ENCODE assay signal across 1 cellular context in the genomic region with DNA sequence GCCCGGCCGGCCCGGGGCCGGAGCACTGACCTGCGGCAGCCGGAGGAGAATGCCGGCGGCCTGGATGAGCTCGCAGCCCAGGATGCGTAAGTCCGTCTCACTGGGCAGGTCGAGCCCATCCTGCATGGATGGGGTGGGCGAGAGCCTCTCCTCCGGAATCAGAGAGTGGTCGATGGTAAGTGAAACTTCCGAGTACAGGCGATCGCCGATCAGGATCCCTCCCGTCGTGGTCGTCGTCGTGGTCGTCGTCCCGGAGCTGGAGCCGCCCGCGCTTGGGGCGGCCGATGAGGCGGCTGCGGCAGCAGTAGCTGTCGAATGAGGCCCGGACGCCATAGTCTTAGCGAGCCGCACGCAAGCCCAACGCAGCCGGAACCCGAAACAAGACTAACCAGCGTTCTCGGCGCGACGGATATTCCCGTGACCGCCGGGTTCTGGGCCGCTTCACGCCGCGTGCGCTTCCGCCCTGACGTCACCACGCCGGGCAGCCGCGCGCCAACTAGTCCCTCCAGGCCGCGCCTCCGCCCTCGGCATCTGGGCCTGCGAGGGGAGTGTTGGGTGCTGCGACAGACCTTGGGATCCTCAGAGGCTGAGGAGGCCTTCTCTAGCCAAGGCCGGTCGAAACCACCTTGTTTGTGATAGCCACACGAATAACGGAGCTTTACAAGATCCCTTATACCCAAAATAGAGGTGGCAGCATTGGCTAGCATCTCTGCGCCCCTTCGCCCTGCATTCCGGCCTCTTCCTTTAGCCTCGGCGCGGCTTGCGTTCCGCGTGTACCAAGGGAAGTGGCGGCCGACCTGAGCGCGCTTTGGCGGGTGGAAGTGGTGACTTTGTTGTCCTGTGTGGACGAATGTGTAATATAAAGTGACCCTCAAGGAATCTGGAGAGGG.
TF ChIP-seq lines count a peak whose summit lies in the region.

A gene (minus strand): TSS at position 386 of the 890 bp plus-strand sequence. CDS start 53 bp downstream, at position 333.

TF ChIP-seq in HepG2, 621 proteins besides CTCF, POLR2A, EP300 and RAD21 (continued from another document):
- TF ChIP-seq, protein P1, sequence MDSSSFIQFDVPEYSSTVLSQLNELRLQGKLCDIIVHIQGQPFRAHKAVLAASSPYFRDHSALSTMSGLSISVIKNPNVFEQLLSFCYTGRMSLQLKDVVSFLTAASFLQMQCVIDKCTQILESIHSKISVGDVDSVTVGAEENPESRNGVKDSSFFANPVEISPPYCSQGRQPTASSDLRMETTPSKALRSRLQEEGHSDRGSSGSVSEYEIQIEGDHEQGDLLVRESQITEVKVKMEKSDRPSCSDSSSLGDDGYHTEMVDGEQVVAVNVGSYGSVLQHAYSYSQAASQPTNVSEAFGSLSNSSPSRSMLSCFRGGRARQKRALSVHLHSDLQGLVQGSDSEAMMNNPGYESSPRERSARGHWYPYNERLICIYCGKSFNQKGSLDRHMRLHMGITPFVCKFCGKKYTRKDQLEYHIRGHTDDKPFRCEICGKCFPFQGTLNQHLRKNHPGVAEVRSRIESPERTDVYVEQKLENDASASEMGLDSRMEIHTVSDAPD (CRISPR knock-in tag; IDR thresholded peaks at IDR 0.05): peak; percentile 92
- peak; percentile 91 for TF ChIP-seq ZNF329 (CRISPR knock-in tag; IDR thresholded peaks at IDR 0.05; ENCODE audit: low read depth)
- no peak; the same call in 1 of the 2 replicates for TF ChIP-seq ZNF569 (CRISPR knock-in tag; IDR thresholded peaks at IDR 0.05; ENCODE audit: borderline replicate concordance)
- TF ChIP-seq ZNF343 (CRISPR knock-in tag; IDR thresholded peaks at IDR 0.05): peak; percentile 60; the same call in 1 of the 2 replicates
- TF ChIP-seq, protein P2, sequence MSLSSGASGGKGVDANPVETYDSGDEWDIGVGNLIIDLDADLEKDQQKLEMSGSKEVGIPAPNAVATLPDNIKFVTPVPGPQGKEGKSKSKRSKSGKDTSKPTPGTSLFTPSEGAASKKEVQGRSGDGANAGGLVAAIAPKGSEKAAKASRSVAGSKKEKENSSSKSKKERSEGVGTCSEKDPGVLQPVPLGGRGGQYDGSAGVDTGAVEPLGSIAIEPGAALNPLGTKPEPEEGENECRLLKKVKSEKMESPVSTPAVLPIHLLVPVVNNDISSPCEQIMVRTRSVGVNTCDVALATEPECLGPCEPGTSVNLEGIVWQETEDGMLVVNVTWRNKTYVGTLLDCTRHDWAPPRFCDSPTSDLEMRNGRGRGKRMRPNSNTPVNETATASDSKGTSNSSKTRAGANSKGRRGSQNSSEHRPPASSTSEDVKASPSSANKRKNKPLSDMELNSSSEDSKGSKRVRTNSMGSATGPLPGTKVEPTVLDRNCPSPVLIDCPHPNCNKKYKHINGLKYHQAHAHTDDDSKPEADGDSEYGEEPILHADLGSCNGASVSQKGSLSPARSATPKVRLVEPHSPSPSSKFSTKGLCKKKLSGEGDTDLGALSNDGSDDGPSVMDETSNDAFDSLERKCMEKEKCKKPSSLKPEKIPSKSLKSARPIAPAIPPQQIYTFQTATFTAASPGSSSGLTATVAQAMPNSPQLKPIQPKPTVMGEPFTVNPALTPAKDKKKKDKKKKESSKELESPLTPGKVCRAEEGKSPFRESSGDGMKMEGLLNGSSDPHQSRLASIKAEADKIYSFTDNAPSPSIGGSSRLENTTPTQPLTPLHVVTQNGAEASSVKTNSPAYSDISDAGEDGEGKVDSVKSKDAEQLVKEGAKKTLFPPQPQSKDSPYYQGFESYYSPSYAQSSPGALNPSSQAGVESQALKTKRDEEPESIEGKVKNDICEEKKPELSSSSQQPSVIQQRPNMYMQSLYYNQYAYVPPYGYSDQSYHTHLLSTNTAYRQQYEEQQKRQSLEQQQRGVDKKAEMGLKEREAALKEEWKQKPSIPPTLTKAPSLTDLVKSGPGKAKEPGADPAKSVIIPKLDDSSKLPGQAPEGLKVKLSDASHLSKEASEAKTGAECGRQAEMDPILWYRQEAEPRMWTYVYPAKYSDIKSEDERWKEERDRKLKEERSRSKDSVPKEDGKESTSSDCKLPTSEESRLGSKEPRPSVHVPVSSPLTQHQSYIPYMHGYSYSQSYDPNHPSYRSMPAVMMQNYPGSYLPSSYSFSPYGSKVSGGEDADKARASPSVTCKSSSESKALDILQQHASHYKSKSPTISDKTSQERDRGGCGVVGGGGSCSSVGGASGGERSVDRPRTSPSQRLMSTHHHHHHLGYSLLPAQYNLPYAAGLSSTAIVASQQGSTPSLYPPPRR (CRISPR knock-in tag; IDR thresholded peaks at IDR 0.05; ENCODE audit: borderline replicate concordance): peak; percentile 90
- TF ChIP-seq HOXA9 (CRISPR knock-in tag; IDR thresholded peaks at IDR 0.05; ENCODE audit: borderline replicate concordance): peak; percentile 92; the same call in 1 of the 2 replicates
- peak; percentile 50; the same call in 1 of the 2 replicates for TF ChIP-seq ZNF720 (CRISPR knock-in tag; IDR thresholded peaks at IDR 0.05)
- peak; percentile 91 for TF ChIP-seq CAMTA2 (CRISPR knock-in tag; IDR thresholded peaks at IDR 0.05; ENCODE audit: borderline replicate concordance)
- TF ChIP-seq ZNF263 (CRISPR knock-in tag; IDR thresholded peaks at IDR 0.05): peak; percentile 73; the same call in 1 of the 2 replicates
- TF ChIP-seq, protein P3, sequence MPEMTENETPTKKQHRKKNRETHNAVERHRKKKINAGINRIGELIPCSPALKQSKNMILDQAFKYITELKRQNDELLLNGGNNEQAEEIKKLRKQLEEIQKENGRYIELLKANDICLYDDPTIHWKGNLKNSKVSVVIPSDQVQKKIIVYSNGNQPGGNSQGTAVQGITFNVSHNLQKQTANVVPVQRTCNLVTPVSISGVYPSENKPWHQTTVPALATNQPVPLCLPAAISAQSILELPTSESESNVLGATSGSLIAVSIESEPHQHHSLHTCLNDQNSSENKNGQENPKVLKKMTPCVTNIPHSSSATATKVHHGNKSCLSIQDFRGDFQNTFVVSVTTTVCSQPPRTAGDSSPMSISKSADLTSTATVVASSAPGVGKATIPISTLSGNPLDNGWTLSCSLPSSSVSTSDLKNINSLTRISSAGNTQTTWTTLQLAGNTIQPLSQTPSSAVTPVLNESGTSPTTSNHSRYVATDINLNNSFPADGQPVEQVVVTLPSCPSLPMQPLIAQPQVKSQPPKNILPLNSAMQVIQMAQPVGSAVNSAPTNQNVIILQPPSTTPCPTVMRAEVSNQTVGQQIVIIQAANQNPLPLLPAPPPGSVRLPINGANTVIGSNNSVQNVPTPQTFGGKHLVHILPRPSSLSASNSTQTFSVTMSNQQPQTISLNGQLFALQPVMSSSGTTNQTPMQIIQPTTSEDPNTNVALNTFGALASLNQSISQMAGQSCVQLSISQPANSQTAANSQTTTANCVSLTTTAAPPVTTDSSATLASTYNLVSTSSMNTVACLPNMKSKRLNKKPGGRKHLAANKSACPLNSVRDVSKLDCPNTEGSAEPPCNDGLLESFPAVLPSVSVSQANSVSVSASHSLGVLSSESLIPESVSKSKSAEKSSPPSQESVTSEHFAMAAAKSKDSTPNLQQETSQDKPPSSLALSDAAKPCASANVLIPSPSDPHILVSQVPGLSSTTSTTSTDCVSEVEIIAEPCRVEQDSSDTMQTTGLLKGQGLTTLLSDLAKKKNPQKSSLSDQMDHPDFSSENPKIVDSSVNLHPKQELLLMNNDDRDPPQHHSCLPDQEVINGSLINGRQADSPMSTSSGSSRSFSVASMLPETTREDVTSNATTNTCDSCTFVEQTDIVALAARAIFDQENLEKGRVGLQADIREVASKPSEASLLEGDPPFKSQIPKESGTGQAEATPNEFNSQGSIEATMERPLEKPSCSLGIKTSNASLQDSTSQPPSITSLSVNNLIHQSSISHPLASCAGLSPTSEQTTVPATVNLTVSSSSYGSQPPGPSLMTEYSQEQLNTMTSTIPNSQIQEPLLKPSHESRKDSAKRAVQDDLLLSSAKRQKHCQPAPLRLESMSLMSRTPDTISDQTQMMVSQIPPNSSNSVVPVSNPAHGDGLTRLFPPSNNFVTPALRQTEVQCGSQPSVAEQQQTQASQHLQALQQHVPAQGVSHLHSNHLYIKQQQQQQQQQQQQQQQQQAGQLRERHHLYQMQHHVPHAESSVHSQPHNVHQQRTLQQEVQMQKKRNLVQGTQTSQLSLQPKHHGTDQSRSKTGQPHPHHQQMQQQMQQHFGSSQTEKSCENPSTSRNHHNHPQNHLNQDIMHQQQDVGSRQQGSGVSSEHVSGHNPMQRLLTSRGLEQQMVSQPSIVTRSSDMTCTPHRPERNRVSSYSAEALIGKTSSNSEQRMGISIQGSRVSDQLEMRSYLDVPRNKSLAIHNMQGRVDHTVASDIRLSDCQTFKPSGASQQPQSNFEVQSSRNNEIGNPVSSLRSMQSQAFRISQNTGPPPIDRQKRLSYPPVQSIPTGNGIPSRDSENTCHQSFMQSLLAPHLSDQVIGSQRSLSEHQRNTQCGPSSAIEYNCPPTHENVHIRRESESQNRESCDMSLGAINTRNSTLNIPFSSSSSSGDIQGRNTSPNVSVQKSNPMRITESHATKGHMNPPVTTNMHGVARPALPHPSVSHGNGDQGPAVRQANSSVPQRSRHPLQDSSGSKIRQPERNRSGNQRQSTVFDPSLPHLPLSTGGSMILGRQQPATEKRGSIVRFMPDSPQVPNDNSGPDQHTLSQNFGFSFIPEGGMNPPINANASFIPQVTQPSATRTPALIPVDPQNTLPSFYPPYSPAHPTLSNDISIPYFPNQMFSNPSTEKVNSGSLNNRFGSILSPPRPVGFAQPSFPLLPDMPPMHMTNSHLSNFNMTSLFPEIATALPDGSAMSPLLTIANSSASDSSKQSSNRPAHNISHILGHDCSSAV (CRISPR knock-in tag; IDR thresholded peaks at IDR 0.05; ENCODE audit: borderline replicate concordance): no peak; the same call in 1 of the 2 replicates
- TF ChIP-seq ZNF883 (CRISPR knock-in tag; IDR thresholded peaks at IDR 0.05; ENCODE audit: not compliant biosample characterization): peak; percentile 96
- TF ChIP-seq, protein P4, sequence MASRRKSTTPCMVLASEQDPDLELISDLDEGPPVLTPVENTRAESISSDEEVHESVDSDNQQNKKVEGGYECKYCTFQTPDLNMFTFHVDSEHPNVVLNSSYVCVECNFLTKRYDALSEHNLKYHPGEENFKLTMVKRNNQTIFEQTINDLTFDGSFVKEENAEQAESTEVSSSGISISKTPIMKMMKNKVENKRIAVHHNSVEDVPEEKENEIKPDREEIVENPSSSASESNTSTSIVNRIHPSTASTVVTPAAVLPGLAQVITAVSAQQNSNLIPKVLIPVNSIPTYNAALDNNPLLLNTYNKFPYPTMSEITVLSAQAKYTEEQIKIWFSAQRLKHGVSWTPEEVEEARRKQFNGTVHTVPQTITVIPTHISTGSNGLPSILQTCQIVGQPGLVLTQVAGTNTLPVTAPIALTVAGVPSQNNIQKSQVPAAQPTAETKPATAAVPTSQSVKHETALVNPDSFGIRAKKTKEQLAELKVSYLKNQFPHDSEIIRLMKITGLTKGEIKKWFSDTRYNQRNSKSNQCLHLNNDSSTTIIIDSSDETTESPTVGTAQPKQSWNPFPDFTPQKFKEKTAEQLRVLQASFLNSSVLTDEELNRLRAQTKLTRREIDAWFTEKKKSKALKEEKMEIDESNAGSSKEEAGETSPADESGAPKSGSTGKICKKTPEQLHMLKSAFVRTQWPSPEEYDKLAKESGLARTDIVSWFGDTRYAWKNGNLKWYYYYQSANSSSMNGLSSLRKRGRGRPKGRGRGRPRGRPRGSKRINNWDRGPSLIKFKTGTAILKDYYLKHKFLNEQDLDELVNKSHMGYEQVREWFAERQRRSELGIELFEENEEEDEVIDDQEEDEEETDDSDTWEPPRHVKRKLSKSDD (CRISPR knock-in tag; IDR thresholded peaks at IDR 0.05; ENCODE audit: low read depth): peak; percentile 96; the same call in 1 of the 2 replicates
- peak; percentile 95 for TF ChIP-seq MED1 (CRISPR knock-in tag; IDR thresholded peaks at IDR 0.05)
- TF ChIP-seq DPF2 (CRISPR knock-in tag; IDR thresholded peaks at IDR 0.05; ENCODE audit: borderline replicate concordance, low read depth): 0 out of 2 replicates have a peak, but pooled peaks have one; percentile 47
- TF ChIP-seq PCBP2 (optimal IDR thresholded peaks at IDR 0.05; ENCODE audit: low read depth, low read length, poor library complexity, severe bottlenecking): no peak
TF ChIP-seq in HepG2: peak in this region for 487.
